2 cellular contexts compared by ENCODE assay signal in genomic region chr22:45253039-45253641, GRCh38.
TF ChIP-seq lines count a peak whose summit lies in the region.

No MANE protein-coding gene starts in this region.

TF ChIP-seq in GM23338, 12 proteins besides CTCF, POLR2A, EP300 and RAD21:
- TF ChIP-seq, protein P1, sequence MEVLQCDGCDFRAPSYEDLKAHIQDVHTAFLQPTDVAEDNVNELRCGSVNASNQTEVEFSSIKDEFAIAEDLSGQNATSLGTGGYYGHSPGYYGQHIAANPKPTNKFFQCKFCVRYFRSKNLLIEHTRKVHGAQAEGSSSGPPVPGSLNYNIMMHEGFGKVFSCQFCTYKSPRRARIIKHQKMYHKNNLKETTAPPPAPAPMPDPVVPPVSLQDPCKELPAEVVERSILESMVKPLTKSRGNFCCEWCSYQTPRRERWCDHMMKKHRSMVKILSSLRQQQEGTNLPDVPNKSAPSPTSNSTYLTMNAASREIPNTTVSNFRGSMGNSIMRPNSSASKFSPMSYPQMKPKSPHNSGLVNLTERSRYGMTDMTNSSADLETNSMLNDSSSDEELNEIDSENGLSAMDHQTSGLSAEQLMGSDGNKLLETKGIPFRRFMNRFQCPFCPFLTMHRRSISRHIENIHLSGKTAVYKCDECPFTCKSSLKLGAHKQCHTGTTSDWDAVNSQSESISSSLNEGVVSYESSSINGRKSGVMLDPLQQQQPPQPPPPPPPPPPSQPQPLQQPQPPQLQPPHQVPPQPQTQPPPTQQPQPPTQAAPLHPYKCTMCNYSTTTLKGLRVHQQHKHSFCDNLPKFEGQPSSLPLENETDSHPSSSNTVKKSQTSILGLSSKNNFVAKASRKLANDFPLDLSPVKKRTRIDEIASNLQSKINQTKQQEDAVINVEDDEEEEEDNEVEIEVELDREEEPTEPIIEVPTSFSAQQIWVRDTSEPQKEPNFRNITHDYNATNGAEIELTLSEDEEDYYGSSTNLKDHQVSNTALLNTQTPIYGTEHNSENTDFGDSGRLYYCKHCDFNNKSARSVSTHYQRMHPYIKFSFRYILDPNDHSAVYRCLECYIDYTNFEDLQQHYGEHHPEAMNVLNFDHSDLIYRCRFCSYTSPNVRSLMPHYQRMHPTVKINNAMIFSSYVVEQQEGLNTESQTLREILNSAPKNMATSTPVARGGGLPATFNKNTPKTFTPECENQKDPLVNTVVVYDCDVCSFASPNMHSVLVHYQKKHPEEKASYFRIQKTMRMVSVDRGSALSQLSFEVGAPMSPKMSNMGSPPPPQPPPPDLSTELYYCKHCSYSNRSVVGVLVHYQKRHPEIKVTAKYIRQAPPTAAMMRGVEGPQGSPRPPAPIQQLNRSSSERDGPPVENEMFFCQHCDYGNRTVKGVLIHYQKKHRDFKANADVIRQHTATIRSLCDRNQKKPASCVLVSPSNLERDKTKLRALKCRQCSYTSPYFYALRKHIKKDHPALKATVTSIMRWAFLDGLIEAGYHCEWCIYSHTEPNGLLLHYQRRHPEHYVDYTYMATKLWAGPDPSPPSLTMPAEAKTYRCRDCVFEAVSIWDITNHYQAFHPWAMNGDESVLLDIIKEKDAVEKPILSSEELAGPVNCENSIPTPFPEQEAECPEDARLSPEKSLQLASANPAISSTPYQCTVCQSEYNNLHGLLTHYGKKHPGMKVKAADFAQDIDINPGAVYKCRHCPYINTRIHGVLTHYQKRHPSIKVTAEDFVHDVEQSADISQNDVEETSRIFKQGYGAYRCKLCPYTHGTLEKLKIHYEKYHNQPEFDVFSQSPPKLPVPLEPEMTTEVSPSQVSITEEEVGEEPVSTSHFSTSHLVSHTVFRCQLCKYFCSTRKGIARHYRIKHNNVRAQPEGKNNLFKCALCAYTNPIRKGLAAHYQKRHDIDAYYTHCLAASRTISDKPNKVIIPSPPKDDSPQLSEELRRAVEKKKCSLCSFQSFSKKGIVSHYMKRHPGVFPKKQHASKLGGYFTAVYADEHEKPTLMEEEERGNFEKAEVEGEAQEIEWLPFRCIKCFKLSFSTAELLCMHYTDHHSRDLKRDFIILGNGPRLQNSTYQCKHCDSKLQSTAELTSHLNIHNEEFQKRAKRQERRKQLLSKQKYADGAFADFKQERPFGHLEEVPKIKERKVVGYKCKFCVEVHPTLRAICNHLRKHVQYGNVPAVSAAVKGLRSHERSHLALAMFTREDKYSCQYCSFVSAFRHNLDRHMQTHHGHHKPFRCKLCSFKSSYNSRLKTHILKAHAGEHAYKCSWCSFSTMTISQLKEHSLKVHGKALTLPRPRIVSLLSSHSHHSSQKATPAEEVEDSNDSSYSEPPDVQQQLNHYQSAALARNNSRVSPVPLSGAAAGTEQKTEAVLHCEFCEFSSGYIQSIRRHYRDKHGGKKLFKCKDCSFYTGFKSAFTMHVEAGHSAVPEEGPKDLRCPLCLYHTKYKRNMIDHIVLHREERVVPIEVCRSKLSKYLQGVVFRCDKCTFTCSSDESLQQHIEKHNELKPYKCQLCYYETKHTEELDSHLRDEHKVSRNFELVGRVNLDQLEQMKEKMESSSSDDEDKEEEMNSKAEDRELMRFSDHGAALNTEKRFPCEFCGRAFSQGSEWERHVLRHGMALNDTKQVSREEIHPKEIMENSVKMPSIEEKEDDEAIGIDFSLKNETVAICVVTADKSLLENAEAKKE (CRISPR knock-in tag; IDR thresholded peaks at IDR 0.05): no peak
- TF ChIP-seq NANOG (IDR thresholded peaks at IDR 0.05; ENCODE audit: borderline replicate concordance): no peak
- TF ChIP-seq ZNF114 (CRISPR knock-in tag; IDR thresholded peaks at IDR 0.05): no peak

TF ChIP-seq in H1, 55 proteins besides CTCF, POLR2A, EP300 and RAD21:
- no peak for TF ChIP-seq TCF12 (IDR thresholded peaks at IDR 0.05; ENCODE audit: low read depth, low read length)
- TF ChIP-seq YY1 (IDR thresholded peaks at IDR 0.05; ENCODE audit: low read depth, low read length): peak; percentile 44; the same call in 1 of the 2 replicates
- no peak for TF ChIP-seq CREB1 (IDR thresholded peaks at IDR 0.05)
